In the genomic region with DNA sequence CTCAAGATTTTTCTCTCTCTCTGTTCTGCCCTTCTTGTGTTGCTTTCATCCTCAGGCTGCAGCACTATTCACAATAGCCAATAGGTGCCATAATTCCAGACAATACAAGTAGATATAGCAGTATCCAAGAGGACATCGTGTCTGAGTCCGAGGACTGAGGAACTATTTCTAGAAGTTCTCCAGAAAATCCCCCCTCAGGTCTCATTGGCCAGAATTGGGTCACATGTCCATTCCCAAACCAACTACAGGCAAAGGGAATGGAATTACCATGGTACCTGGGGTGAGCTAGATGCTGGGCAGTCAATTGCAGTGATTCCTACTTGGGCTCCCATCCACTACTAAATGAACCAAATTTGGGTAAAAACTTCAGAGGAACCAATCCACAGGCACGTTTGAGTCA, we compare ENCODE assay signal across 34 cellular contexts.
"Had no signal": no experiment of that assay in that cellular context is flagged by ENCODE, and none has a peak within 500 bp of the region (broad histone marks: within the 10 kb centered on the region; RNA-seq: fewer than 3 reads in every experiment).

No MANE protein-coding gene starts in this region.

- H3K36me3 ChIP-seq: MG63 had no signal

- H3K4me3 ChIP-seq: MG63 had no signal

- H3K9ac ChIP-seq: KMS-11 had no signal

- H3K4me2 ChIP-seq: KMS-11 had no signal

- H3K27ac ChIP-seq: KMS-11 had no signal

- H3K27me3 ChIP-seq: MG63 had no signal

- DNase-seq: Karpas-422, Kasumi-1, MG63, MM.1S, MV-4-11, NCI-H1048, NCI-H1092, NCI-H1092 treated with DMSO at 0.1 percent for 48 hours, NCI-H1105, NCI-H1105 treated with DMSO at 0.1 percent for 48 hours, NCI-H1417, NCI-H1417 treated with DMSO at 0.1 percent for 48 hours, NCI-H1436, NCI-H1436 treated with DMSO at 0.1 percent for 48 hours, NCI-H146, NCI-H1694, NCI-H1694 treated with DMSO at 0.1 percent for 48 hours, NCI-H187, NCI-H187 treated with DMSO at 0.1 percent for 48 hours, NCI-H1930, NCI-H2029, NCI-H2029 treated with DMSO at 0.1 percent for 48 hours, NCI-H2081, NCI-H2081 treated with DMSO at 0.1 percent for 48 hours, NCI-H2107, NCI-H2171, NCI-H2171 treated with DMSO at 0.1 percent for 48 hours, NCI-H2227 treated with DMSO at 0.1 percent for 48 hours, NCI-H226, NCI-H345, NCI-H446, NCI-H446 treated with DMSO at 0.1 percent for 48 hours, NCI-H510A had no signal

- H3K9me3 ChIP-seq: MG63 had no signal
